Comparison of ENCODE assay signal across 9 cellular contexts in the genomic region with DNA sequence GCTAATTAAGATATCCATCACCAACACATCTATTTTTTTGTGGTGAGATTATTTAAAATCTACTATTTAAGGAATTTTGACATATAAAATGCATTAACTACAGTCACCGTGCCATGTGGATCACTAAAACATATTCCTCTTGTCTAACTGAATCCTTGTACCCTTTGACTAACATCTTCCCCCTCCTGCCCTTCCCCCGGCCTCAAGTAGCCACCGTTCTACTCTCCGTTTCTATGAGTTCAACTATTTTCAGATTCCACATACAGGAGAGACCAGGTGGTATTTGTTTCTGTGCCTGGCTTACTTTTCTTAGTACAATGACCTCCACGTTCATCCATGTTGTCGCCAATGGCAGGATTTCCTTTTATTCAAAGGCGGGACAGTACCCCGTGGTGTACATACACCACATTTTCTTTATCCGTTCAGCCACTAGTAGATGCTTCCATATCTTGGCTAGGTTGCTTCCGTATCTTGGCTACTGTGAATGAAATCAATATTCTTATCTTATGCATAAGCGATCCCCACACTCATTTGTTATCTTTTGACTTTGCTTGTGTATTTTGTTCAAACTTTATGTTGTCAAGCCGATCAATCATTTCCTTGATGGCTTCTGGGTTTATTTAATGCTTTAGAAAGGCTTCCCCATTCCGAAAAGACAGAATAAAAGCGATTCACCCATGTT.
DNase-seq lines count a peak whose midpoint lies in the region; ATAC-seq and TF ChIP-seq lines count a peak whose summit lies in the region.
"Had no signal": no experiment of that assay in that cellular context is flagged by ENCODE, and none has a peak within 500 bp of the region (broad histone marks: within the 10 kb centered on the region; RNA-seq: fewer than 3 reads in every experiment).

No MANE protein-coding gene starts in this region.

- TF ChIP-seq POLR2A in stomach (IDR thresholded peaks at IDR 0.05), result no peak

- no peak for TF ChIP-seq EP300 in stomach (IDR thresholded peaks at IDR 0.05)

- TF ChIP-seq CTCF in ascending aorta (IDR thresholded peaks at IDR 0.05), result no peak
- no peak for TF ChIP-seq CTCF in kidney epithelial cell (IDR thresholded peaks at IDR 0.05; ENCODE audit: insufficient read depth, low read length, poor library complexity, severe bottlenecking)
- TF ChIP-seq CTCF in stomach (IDR thresholded peaks at IDR 0.05), result no peak

- H3K36me3 ChIP-seq in ascending aorta (no peaks in the 10 kb centered on the region), kidney epithelial cell (ENCODE audit: control insufficient read depth, insufficient read depth, low read length) (no peaks in the 10 kb centered on the region), stomach (no peaks in the 10 kb centered on the region)
- H3K36me3 ChIP-seq: adrenal gland had no signal

- H3K4me1 ChIP-seq in ascending aorta (peaks cover 0 to 7% of the 10 kb centered on the region in 2 donors), stomach (peaks cover 0 to 24% (median 20%) of the 10 kb centered on the region in 4 donors)

- peak overlapping the region; percentile 70 to 74 for H3K4me3 ChIP-seq in ascending aorta
- H3K4me3 ChIP-seq in kidney epithelial cell (ENCODE audit: low read depth, low read length), result peak overlapping the region; percentile 34
- peak overlapping the region; percentile 51 to 58 (median 52) for H3K4me3 ChIP-seq in stomach

- H3K27me3 ChIP-seq in ascending aorta (no peaks in the 10 kb centered on the region), kidney epithelial cell (ENCODE audit: control insufficient read depth, insufficient read depth, low read length) (peaks cover 6% of the 10 kb centered on the region), stomach (peaks cover 0 to 13% (median 0%) of the 10 kb centered on the region in 3 donors)
- H3K27me3 ChIP-seq: adrenal gland had no signal

- no peak for ATAC-seq in HG02981 (IDR thresholded peaks at IDR 0.05; ENCODE audit: unreplicated experiment)

- H3K27ac ChIP-seq in ascending aorta (peak overlapping the region; percentile 45 to 49), stomach (peak overlapping the region in 4 of 5 donors; percentile 22 to 81 (median 50))

- H3K9me3 ChIP-seq in ascending aorta (no peaks in the 10 kb centered on the region), stomach (no peaks in the 10 kb centered on the region)
- H3K9me3 ChIP-seq: adrenal gland had no signal

- DNase-seq in NCI-H510A treated with DMSO at 0.1 percent for 48 hours (lab: John Stamatoyannopoulos, UW), result peak; percentile 46
- DNase-seq in NCI-H510A (lab: John Stamatoyannopoulos, UW), result no peak
- no peak for DNase-seq in ascending aorta (ENCODE audit: low spot score in 2 of 2)
- no peak for DNase-seq in kidney epithelial cell (ENCODE audit: low read depth)
- no peak for DNase-seq in stomach
- DNase-seq in SKM-1 treated with dmso at 0.1 percent for 144 hours (lab: John Stamatoyannopoulos, UW; ENCODE audit: unreplicated experiment), result no peak
- DNase-seq in ecto neural progenitor cell (ENCODE audit: low spot score), result no peak

- 18 to 39% (median 24%) methylated on average over 14 of the region's 14 CpGs for WGBS in stomach, 5 donors

- intact Hi-C loops in ascending aorta (cut with DNase I), result loop anchor here (1.0 to 5.0 kb wide), 4 partner anchors 54 to 469 kb away; partner anchors contain the start of gene USP22
- intact Hi-C loops in stomach (cut with DNase I; ENCODE audit: low total_unique reads), result no loop called here
